8 cellular contexts compared by ENCODE assay signal in the genomic region with DNA sequence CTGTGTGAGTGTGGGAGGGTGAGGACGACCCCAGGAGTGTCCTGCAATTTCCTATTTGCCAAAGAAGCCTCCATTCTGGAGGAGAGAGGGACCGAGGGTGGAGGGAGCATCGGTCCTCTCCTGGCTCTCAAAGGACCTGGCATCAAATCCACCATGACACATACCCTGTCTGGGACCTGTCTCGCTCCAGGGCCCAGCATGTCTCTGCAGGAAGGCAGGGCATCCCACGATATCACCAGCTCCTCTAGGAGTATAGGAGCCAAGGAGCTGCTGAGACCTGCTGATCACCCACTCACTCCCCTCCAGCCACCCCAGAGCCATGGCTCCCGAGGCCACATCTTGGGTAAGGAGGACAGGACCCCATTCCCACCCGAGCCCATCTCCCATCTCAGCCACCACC. TPM values are rescaled to one million over a fixed set of nuclear protein-coding genes. Genes with fewer than 3 reads are reported as not detected.
"Had no signal": no experiment of that assay in that cellular context is flagged by ENCODE, and none has a peak within 500 bp of the region (broad histone marks: within the 10 kb centered on the region; RNA-seq: fewer than 3 reads in every experiment).

No MANE protein-coding gene starts in this region.

RNA-seq across cellular contexts. Expression of gene IGFL1, which starts 33.6 kb away (rescaled TPM):
- total RNA-seq: LHCN-M2, MCF 10A, NCI-H460, OCI-LY7, Peyer's patch, Right ventricle myocardium superior, SJSA1 had no signal
- polyA plus RNA-seq: SK-N-SH had no signal

RNA-seq across cellular contexts. Expression of gene IGFL2, which starts 47.9 kb away (rescaled TPM):
- total RNA-seq: LHCN-M2, NCI-H460, OCI-LY7, Peyer's patch, Right ventricle myocardium superior, SJSA1 had no signal
